Comparison of ENCODE assay signal across 12 cellular contexts in the genomic region with DNA sequence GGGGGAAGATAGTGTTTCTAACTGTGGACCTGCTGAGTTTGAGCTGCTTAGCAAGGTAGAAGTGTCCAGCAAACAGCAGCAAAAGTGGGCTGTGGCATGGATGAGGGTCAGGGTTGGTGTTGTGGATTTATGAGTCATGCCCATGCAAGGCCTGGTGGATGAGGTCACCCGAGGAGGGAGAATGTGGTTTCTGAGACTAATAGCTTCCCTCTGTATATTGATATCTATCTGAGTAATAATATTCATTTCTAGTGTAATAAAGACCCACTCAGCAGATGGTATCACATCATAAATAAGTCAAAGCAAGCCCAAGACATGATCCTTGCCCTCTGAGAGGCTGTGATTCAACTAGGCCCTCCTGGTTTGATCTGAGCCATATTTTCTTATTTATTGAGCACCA.
DNase-seq lines count a peak whose midpoint lies in the region; ATAC-seq and FAIRE-seq lines count a peak whose summit lies in the region.
"Had no signal": no experiment of that assay in that cellular context is flagged by ENCODE, and none has a peak within 500 bp of the region (broad histone marks: within the 10 kb centered on the region; RNA-seq: fewer than 3 reads in every experiment).

No MANE protein-coding gene starts in this region.

- intact Hi-C loops in aorta (cut with DNase I): loop anchor here in 1 of 2 donors (10.0 kb wide), 1 partner anchor 52 kb away; no protein-coding TSS in a partner anchor

- H3K4me1 ChIP-seq in aorta (ENCODE audit: control insufficient read depth in 1 of 2, insufficient read depth in 2 of 2, low read length in 2 of 2): peaks cover 2 to 3% of the 10 kb centered on the region in 2 donors

- FAIRE-seq in RCC 7860 (lab: Jason Lieb, UNC): peak; percentile 95

- 20 to 35% methylated on average over 1 of the region's 1 CpG for WGBS in aorta, 2 donors

- no peaks in the 10 kb centered on the region for H3K27me3 ChIP-seq in aorta (ENCODE audit: control insufficient read depth in 1 of 2, insufficient read depth in 2 of 2, low read length in 1 of 2)

- DNase-seq in stimulated activated CD4-positive, alpha-beta T cell treated with anti-CD3 and anti-CD28 coated beads, Interleukin-1b, Interleukin-23, amount 100 ng/mL, for 48 hours: peak; percentile 3
- DNase-seq in stimulated activated CD4-positive, alpha-beta T cell treated with anti-CD3 and anti-CD28 coated beads, Interleukin-4, amount 100 ng/mL, for 24 hours: no peak
- DNase-seq in RCC 7860 (ENCODE audit: low spot score): peak; percentile 87
- DNase-seq in fibroblast of peridontal ligament (ENCODE audit: extremely low read depth): peak; percentile 93
- peak; percentile 64 to 77 for DNase-seq in aorta
- no peak for DNase-seq in NCI-H2196 treated with DMSO at 0.1 percent for 48 hours (lab: John Stamatoyannopoulos, UW; ENCODE audit: unreplicated experiment)
- DNase-seq: activated CD4-positive, alpha-beta T cell treated with anti-CD3 and anti-CD28 coated beads, Interleukin-2, amount 10 ng/mL, durations not matched to agents 7 days and 5 days; DND-41; NCI-H1105 had no signal

- no peak overlapping the region for H3K27ac ChIP-seq in aorta (ENCODE audit: low read depth in 1 of 2, low read length in 2 of 2)

- H3K4me3 ChIP-seq in aorta (ENCODE audit: low read length in 2 of 2): no peak overlapping the region
- H3K4me3 ChIP-seq: GM23338 had no signal

- no peaks in the 10 kb centered on the region for H3K36me3 ChIP-seq in aorta (ENCODE audit: control insufficient read depth in 1 of 2, insufficient read depth in 2 of 2, low read length in 1 of 2)

- no peaks in the 10 kb centered on the region for H3K9me3 ChIP-seq in aorta (ENCODE audit: control insufficient read depth, low read length)

- no peak for ATAC-seq in aorta (ENCODE audit: low FRiP score)
- ATAC-seq in HG02970 (IDR thresholded peaks at IDR 0.05; ENCODE audit: low FRiP score, unreplicated experiment): no peak
- ATAC-seq in HG02623 (IDR thresholded peaks at IDR 0.05; ENCODE audit: unreplicated experiment): no peak
- ATAC-seq: GM23338 had no signal

Comparison
In these comparisons a context has a peak if more than half of its experiments do, and no peak if none do; other contexts are left out.
1. DNase-seq: peak in stimulated activated CD4-positive, alpha-beta T cell treated with anti-CD3 and anti-CD28 coated beads, Interleukin-1b, Interleukin-23, amount 100 ng/mL, for 48 hours (single experiment), RCC 7860 (single experiment), fibroblast of peridontal ligament (single experiment) and aorta (2 of 2); none in stimulated activated CD4-positive, alpha-beta T cell treated with anti-CD3 and anti-CD28 coated beads, Interleukin-4, amount 100 ng/mL, for 24 hours (single experiment) and NCI-H2196 treated with DMSO at 0.1 percent for 48 hours (single experiment).